ENCODE assay signal across 8 cellular contexts in the genomic region with DNA sequence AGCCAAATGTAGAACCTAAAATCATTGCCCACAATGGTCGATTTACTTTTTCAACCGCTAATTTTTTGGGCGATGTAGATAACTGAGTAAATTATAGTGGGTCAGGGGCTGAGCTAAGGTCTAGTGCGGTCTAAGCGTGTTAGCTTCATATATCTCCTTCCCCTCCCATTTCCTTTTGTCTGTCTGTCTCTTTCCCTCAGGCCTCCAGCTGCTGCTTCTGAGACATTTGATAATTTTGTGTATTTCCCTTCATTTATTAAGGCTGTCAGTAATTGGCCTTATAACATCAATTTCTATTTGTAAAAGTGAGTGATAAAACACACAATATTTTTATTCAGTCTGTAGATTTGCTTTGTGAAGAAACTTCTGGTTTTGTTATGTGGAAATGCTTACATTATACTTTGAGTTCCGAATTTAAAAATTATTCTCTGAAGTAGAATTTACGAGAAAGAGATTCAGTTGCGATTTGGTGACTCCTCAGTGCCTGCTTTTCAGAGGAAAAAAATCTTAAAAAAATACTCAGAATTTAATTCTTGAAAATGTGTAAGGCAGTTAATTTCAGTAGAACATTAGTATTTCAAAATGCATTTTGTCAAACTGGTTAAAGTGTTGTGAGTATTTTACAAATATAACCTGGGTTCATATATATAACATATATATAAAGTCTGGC. TPM values are rescaled to one million over a fixed set of nuclear protein-coding genes. Genes with fewer than 3 reads are reported as not detected.
DNase-seq lines count a peak whose midpoint lies in the region; ATAC-seq and TF ChIP-seq lines count a peak whose summit lies in the region.

No MANE protein-coding gene starts in this region.

- TF ChIP-seq CTCF in Peyer's patch (IDR thresholded peaks at IDR 0.05) (no peak), fibroblast of mammary gland (conservative IDR thresholded peaks at IDR 0.05; ENCODE audit: control insufficient read depth, insufficient read depth, low read depth, low read length) (no peak), smooth muscle cell (IDR thresholded peaks at IDR 0.05; ENCODE audit: borderline replicate concordance, insufficient read depth, poor library complexity, severe bottlenecking) (no peak)

- peak overlapping the region; percentile 80 to 99 (median 92) for H3K4me3 ChIP-seq in Peyer's patch
- H3K4me3 ChIP-seq in fibroblast of mammary gland (ENCODE audit: control insufficient read depth, low read depth, low read length): peak overlapping the region; percentile 45
- H3K4me3 ChIP-seq in smooth muscle cell: peak overlapping the region; percentile 68

- H3K27ac ChIP-seq in Peyer's patch: peak overlapping the region in 3 of 4 donors; percentile 76 to 86 (median 81)
- no peak overlapping the region for H3K27ac ChIP-seq in smooth muscle cell (ENCODE audit: low read depth)

- no peak overlapping the region for H3K9ac ChIP-seq in smooth muscle cell (ENCODE audit: low read depth)

- peaks cover 10% of the 10 kb centered on the region for H3F3A ChIP-seq in smooth muscle cell (ENCODE audit: low read depth)

- no peaks in the 10 kb centered on the region for H3K36me3 ChIP-seq in Peyer's patch
- no peaks in the 10 kb centered on the region for H3K36me3 ChIP-seq in smooth muscle cell (ENCODE audit: low read depth)

- ATAC-seq in HG02763 (IDR thresholded peaks at IDR 0.05; ENCODE audit: unreplicated experiment): no peak

- H3K9me3 ChIP-seq in Peyer's patch: no peaks in the 10 kb centered on the region
- H3K9me3 ChIP-seq in smooth muscle cell (replicated peaks; ENCODE audit: low read depth): no peaks in the 10 kb centered on the region

- H3K27me3 ChIP-seq in Peyer's patch: no peaks in the 10 kb centered on the region
- H3K27me3 ChIP-seq in smooth muscle cell (ENCODE audit: low read depth): peaks cover 14% of the 10 kb centered on the region

- H3K4me1 ChIP-seq in Peyer's patch (peaks cover 0 to 6% (median 1%) of the 10 kb centered on the region in 4 donors), smooth muscle cell (ENCODE audit: low read depth) (peaks cover 9% of the 10 kb centered on the region)

- H2AFZ ChIP-seq in smooth muscle cell (ENCODE audit: low read depth): peak overlapping the region; percentile 88

- no peaks in the 10 kb centered on the region for H3K79me2 ChIP-seq in smooth muscle cell (ENCODE audit: low read depth)

- TF ChIP-seq POLR2A in Peyer's patch (IDR thresholded peaks at IDR 0.05): no peak

- H3K4me2 ChIP-seq in smooth muscle cell: peak overlapping the region; percentile 94

- H4K20me1 ChIP-seq in smooth muscle cell (ENCODE audit: low read depth): no peaks in the 10 kb centered on the region

- peak; percentile 62 for DNase-seq in NCI-H1105 treated with DMSO at 0.1 percent for 48 hours (lab: John Stamatoyannopoulos, UW)
- DNase-seq in NCI-H1105 (lab: John Stamatoyannopoulos, UW): no peak
- DNase-seq in Peyer's patch: no peak
- DNase-seq in fibroblast of mammary gland (ENCODE audit: low read depth): no peak
- DNase-seq in smooth muscle cell (lab: John Stamatoyannopoulos, UW; ENCODE audit: unreplicated experiment): no peak
- no peak for DNase-seq in dermis blood vessel endothelial cell
- DNase-seq in COR-L47 (lab: John Stamatoyannopoulos, UW): no peak

- WGBS in smooth muscle cell (ENCODE audit: low lambda C conversion rate): 42% methylated on average over 8 of the region's 8 CpGs

RNA-seq across cellular contexts. Expression of gene TMEM170B, which starts 1.4 kb away (rescaled TPM):
- total RNA-seq in Peyer's patch (1 to 10 TPM in 2 of 4 donors, under 1 TPM in 2; 0.35 to 1.7 (median 0.96) TPM), smooth muscle cell (0.81 and 1.3 TPM in 2 replicates), dermis blood vessel endothelial cell (2.4 and 4.1 TPM in 2 replicates)
- 0.40 and 0.50 TPM in 2 replicates for polyA plus RNA-seq in smooth muscle cell
